In the genomic region with DNA sequence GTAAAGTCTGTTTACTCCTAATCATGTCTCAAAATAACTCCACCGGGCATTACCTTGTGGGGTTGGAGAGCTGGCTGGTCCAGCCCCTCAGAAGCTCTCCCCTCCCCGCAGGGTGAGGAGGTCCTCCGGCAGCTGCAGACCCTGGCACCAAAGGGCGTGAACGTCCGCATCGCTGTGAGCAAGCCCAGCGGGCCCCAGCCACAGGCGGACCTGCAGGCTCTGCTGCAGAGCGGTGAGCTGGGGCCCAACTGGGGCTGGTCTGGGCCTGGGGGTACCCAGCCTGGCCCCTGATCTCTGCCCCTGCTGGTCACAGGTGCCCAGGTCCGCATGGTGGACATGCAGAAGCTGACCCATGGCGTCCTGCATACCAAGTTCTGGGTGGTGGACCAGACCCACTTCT, we compare ENCODE assay signal across 20 cellular contexts. TPM values are rescaled to one million over a fixed set of nuclear protein-coding genes. Genes with fewer than 3 reads are reported as not detected.
"Had no signal": no experiment of that assay in that cellular context is flagged by ENCODE, and none has a peak within 500 bp of the region (broad histone marks: within the 10 kb centered on the region; RNA-seq: fewer than 3 reads in every experiment).

No MANE protein-coding gene starts in this region.

- DNase-seq: Karpas-422, KG1, MG63, NCI-H1092, NCI-H1105 treated with DMSO at 0.1 percent for 48 hours, NCI-H1436, NCI-H187, NCI-H2029, NCI-H2081 treated with DMSO at 0.1 percent for 48 hours, NCI-H2171 treated with DMSO at 0.1 percent for 48 hours, NCI-H345, NCI-H446 treated with DMSO at 0.1 percent for 48 hours, NCI-H510A treated with DMSO at 0.1 percent for 48 hours, NCI-H526, Right ventricle myocardium superior, RPMI8226, SIG-M5 had no signal

- H3K9me3 ChIP-seq: MG63, SJSA1 had no signal

- H3K4me3 ChIP-seq: MG63, SJSA1, SK-N-MC had no signal

- H3K27me3 ChIP-seq: MG63, SJSA1 had no signal

- H3K36me3 ChIP-seq: MG63 had no signal

- H3K27ac ChIP-seq: HL-60, SJSA1, SK-N-MC had no signal

RNA-seq across cellular contexts. Expression of a gene that starts 20.2 kb away (rescaled TPM):
- total RNA-seq: Right ventricle myocardium superior had no signal
